2 cellular contexts compared by ENCODE assay signal in genomic region chr4:93183589-93183988, GRCh38.
TF ChIP-seq lines count a peak whose summit lies in the region.

No MANE protein-coding gene starts in this region.

TF ChIP-seq in SK-N-SH treated with all-trans-retinoic acid at 6 μM for 48 hours, 23 proteins besides CTCF, POLR2A, EP300 and RAD21 (continued from another document):
- no peak for TF ChIP-seq CREB5 (CRISPR knock-in tag; IDR thresholded peaks at IDR 0.05; ENCODE audit: low read depth)
- TF ChIP-seq ZNF565 (CRISPR knock-in tag; conservative IDR thresholded peaks at IDR 0.05; ENCODE audit: low read depth) = no peak
- TF ChIP-seq TOX (CRISPR knock-in tag; IDR thresholded peaks at IDR 0.05; ENCODE audit: borderline replicate concordance) = no peak
- no peak for TF ChIP-seq OSR1 (CRISPR knock-in tag; IDR thresholded peaks at IDR 0.05)
- no peak for TF ChIP-seq CSDC2 (CRISPR knock-in tag; IDR thresholded peaks at IDR 0.05)
- no peak for TF ChIP-seq ZNF8 (CRISPR knock-in tag; IDR thresholded peaks at IDR 0.05)
- TF ChIP-seq SNAI2 (CRISPR knock-in tag; IDR thresholded peaks at IDR 0.05) = no peak
- no peak for TF ChIP-seq RARB (CRISPR knock-in tag; IDR thresholded peaks at IDR 0.05)
- TF ChIP-seq ZNF70 (CRISPR knock-in tag; IDR thresholded peaks at IDR 0.05) = no peak
- no peak for TF ChIP-seq CSRNP3 (CRISPR knock-in tag; IDR thresholded peaks at IDR 0.05)
TF ChIP-seq in SK-N-SH treated with all-trans-retinoic acid at 6 μM for 48 hours: peak in this region for 0.

TF ChIP-seq in SK-N-SH, 30 proteins besides CTCF, POLR2A, EP300 and RAD21 (continued from another document):
- no peak for TF ChIP-seq EZH2phosphoT487 (IDR thresholded peaks at IDR 0.05; ENCODE audit: borderline replicate concordance, low read depth)
- TF ChIP-seq ELF1 (IDR thresholded peaks at IDR 0.05) = no peak
- no peak for TF ChIP-seq GABPA (IDR thresholded peaks at IDR 0.05; ENCODE audit: low read depth)
